In genomic region chr11:85717360-85717927, GRCh38 we compare ENCODE assay signal across 1 cellular context.
TF ChIP-seq lines count a peak whose summit lies in the region.

No MANE protein-coding gene starts in this region.

TF ChIP-seq in IMR-90, 13 proteins besides CTCF, POLR2A, EP300 and RAD21 (continued from another document):
- TF ChIP-seq USF2 (IDR thresholded peaks at IDR 0.05; ENCODE audit: low read depth, low read length) (no peak), CEBPB (IDR thresholded peaks at IDR 0.05; ENCODE audit: low read depth, low read length) (no peak), SMC3 (IDR thresholded peaks at IDR 0.05; ENCODE audit: low read depth, low read length) (no peak), NFE2L2 (IDR thresholded peaks at IDR 0.05; ENCODE audit: low read depth, low read length) (no peak), RCOR1 (IDR thresholded peaks at IDR 0.05; ENCODE audit: insufficient replicate concordance, low read length) (no peak), ELK1 (IDR thresholded peaks at IDR 0.05; ENCODE audit: borderline replicate concordance, low read depth, low read length) (no peak), MAFK (IDR thresholded peaks at IDR 0.05; ENCODE audit: low read depth, low read length) (no peak)
